15 cellular contexts compared by ENCODE assay signal in the genomic region with DNA sequence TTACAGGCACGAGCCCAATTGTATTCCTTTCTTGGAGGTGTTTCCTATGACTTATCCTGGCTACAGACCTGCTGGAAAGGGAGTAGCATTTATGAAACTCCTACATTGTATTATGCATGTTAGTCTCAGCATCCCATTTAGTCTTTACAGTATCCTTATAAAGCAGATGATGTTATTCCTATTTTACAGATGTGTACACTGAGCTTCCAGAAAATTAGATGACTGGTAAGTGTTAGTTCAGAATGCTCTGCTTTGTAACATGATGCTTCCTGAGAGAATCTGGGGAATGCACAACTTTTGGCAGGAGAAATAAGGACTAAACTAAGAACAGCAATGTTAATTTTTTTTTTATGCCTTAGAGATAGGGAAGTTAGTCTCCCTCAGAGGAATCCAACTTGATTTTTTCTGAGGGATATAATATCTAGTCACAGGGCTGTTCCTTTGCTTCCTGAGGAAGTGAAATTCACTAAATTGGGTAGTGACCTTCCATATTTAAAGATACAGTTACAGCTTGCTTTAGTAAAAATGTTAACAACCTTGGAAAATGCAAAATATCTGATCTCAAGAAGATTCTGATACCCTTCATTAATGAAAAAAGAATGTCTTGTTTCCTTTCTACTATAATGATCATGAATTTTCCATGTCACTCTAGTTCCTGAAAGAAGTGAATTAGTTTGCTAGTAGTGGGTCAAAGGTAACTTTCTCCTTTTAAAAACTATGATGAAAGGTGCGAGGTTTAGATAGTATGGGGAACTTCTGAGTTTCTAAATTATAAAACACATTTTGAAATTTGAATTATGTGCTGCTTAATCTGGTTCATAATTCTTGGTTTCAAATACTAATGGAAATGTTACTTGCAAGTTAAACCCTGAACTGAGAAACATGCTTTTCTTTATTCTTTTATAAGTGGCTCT.
DNase-seq lines count a peak whose midpoint lies in the region; ATAC-seq and TF ChIP-seq lines count a peak whose summit lies in the region.
"Had no signal": no experiment of that assay in that cellular context is flagged by ENCODE, and none has a peak within 500 bp of the region (broad histone marks: within the 10 kb centered on the region; RNA-seq: fewer than 3 reads in every experiment).

No MANE protein-coding gene starts in this region.

- H3K27ac ChIP-seq in gastroesophageal sphincter: peak overlapping the region; percentile 63 to 82 (median 72)
- peak overlapping the region; percentile 37 to 45 for H3K27ac ChIP-seq in thoracic aorta
- no peak overlapping the region for H3K27ac ChIP-seq in SJCRH30
- H3K27ac ChIP-seq: colonic mucosa, suprapubic skin had no signal

- no peaks in the 10 kb centered on the region for H3K27me3 ChIP-seq in gastroesophageal sphincter
- H3K27me3 ChIP-seq in thoracic aorta (replicated peaks; ENCODE audit: insufficient read depth): no peaks in the 10 kb centered on the region
- H3K27me3 ChIP-seq in SJCRH30: no peaks in the 10 kb centered on the region
- H3K27me3 ChIP-seq: colonic mucosa, suprapubic skin had no signal

- no peak for ATAC-seq in gastroesophageal sphincter
- no peak for ATAC-seq in thoracic aorta (ENCODE audit: insufficient number of reproducible peaks, low FRiP score, low read depth)
- ATAC-seq: natural killer cell treated with Interleukin-12 subunit alpha and Interleukin-12 subunit beta and Interleukin-15 and Interleukin-18, amount 100 ng/mL, for 72 hours had no signal

- DNase-seq in KBM-7 (peak; percentile 17), SKM-1 treated with dmso at 0.1 percent for 144 hours (lab: John Stamatoyannopoulos, UW; ENCODE audit: unreplicated experiment) (peak; percentile 26), thoracic aorta (ENCODE audit: low spot score) (no peak), SJCRH30 (no peak), DMS 273 treated with DMSO at 0.1 percent for 48 hours (lab: John Stamatoyannopoulos, UW) (no peak), lower leg skin (ENCODE audit: low spot score in 2 of 2) (no peak)
- DNase-seq: activated CD8-positive, alpha-beta memory T cell treated with anti-CD3 and anti-CD28 coated beads, Interleukin-2, amount 50 U/mL, for 4 hours; Caco-2; colonic mucosa; islet precursor cell; NCI-H1436 treated with DMSO at 0.1 percent for 48 hours; SHP77 had no signal

- no peak for TF ChIP-seq EP300 in gastroesophageal sphincter (IDR thresholded peaks at IDR 0.05)

- no peaks in the 10 kb centered on the region for H3K36me3 ChIP-seq in gastroesophageal sphincter
- H3K36me3 ChIP-seq in thoracic aorta: no peaks in the 10 kb centered on the region
- no peaks in the 10 kb centered on the region for H3K36me3 ChIP-seq in SJCRH30
- H3K36me3 ChIP-seq: colonic mucosa, suprapubic skin had no signal

- H3K4me3 ChIP-seq in gastroesophageal sphincter (no peak overlapping the region), thoracic aorta (no peak overlapping the region), SJCRH30 (no peak overlapping the region), lower leg skin (ENCODE audit: low read depth, poor library complexity, severe bottlenecking) (no peak overlapping the region)
- H3K4me3 ChIP-seq: colonic mucosa, suprapubic skin had no signal

- H3K9me3 ChIP-seq in gastroesophageal sphincter (no peaks in the 10 kb centered on the region), thoracic aorta (no peaks in the 10 kb centered on the region), SJCRH30 (replicated peaks) (no peaks in the 10 kb centered on the region)
- H3K9me3 ChIP-seq: Caco-2, colonic mucosa, suprapubic skin had no signal

- WGBS in gastroesophageal sphincter (ENCODE audit: low coverage in 1 of 2), 2 donors: 47 to 75% methylated on average over 1 to 2 of the region's 2 CpGs
- 71 to 81% methylated on average over 2 of the region's 2 CpGs for WGBS in lower leg skin, 2 donors

- H3K4me1 ChIP-seq in gastroesophageal sphincter (peaks cover 14 to 74% (median 36%) of the 10 kb centered on the region in 3 donors), thoracic aorta (ENCODE audit: control insufficient read depth in 1 of 2, low read depth in 2 of 2) (peaks cover 58 to 67% of the 10 kb centered on the region in 2 donors), SJCRH30 (no peaks in the 10 kb centered on the region)
- H3K4me1 ChIP-seq: Caco-2, colonic mucosa, suprapubic skin had no signal

- TF ChIP-seq CTCF in gastroesophageal sphincter (IDR thresholded peaks at IDR 0.05) (no peak), thoracic aorta (IDR thresholded peaks at IDR 0.05) (no peak), lower leg skin (IDR thresholded peaks at IDR 0.05) (no peak)

- in situ Hi-C loops in KBM-7 (cut with MboI; ENCODE audit: low pct_unique_long_range_greater_than_20kb, low sequenced_read_pairs): no loop called here

- intact Hi-C loops in lower leg skin (cut with DNase I; ENCODE audit: low total_unique reads): no loop called here

- TF ChIP-seq POLR2A in gastroesophageal sphincter (IDR thresholded peaks at IDR 0.05) (no peak), lower leg skin (IDR thresholded peaks at IDR 0.05) (no peak)

Comparison
In these comparisons a context has a peak if more than half of its experiments do, and no peak if none do; other contexts are left out.
1. DNase-seq: peak in KBM-7 (single experiment) and SKM-1 treated with dmso at 0.1 percent for 144 hours (single experiment); none in thoracic aorta (single experiment), SJCRH30 (0 of 2), DMS 273 treated with DMSO at 0.1 percent for 48 hours (single experiment) and lower leg skin (0 of 2).